12 cellular contexts compared by ENCODE assay signal in genomic region chr11:44978279-44978960, GRCh38. TPM values are rescaled to one million over a fixed set of nuclear protein-coding genes. Genes with fewer than 3 reads are reported as not detected.
DNase-seq lines count a peak whose midpoint lies in the region; ATAC-seq and TF ChIP-seq lines count a peak whose summit lies in the region.
"Had no signal": no experiment of that assay in that cellular context is flagged by ENCODE, and none has a peak within 500 bp of the region (broad histone marks: within the 10 kb centered on the region; RNA-seq: fewer than 3 reads in every experiment).

No MANE protein-coding gene starts in this region.

- no peak for ATAC-seq in CD4-positive, CD25-positive, alpha-beta regulatory T cell (ENCODE audit: low read depth in 2 of 2)
- peak; percentile 8; the same call in 1 of the 2 replicates for ATAC-seq in IMR-90 (ENCODE audit: low read depth)
- no peak for ATAC-seq in GM19455 (IDR thresholded peaks at IDR 0.05; ENCODE audit: unreplicated experiment)
- ATAC-seq in HG02588 (IDR thresholded peaks at IDR 0.05; ENCODE audit: unreplicated experiment), result no peak

- H2BK120ac ChIP-seq in IMR-90 (ENCODE audit: low read depth, low read length), result peak overlapping the region; percentile 46; the same call in 1 of the 2 replicates
- H2BK120ac ChIP-seq in neuronal stem cell (ENCODE audit: low read depth, low read length), result no peak overlapping the region

- CTCF ChIA-PET in IMR-90 (lab: Yijun Ruan, JAX), result interaction anchor here (0.7 to 1.2 kb wide), 2 partner anchors 12 to 42 kb away, joined by 3 read pairs; no protein-coding TSS in a partner anchor

- no peaks in the 10 kb centered on the region for H3K27me3 ChIP-seq in CD4-positive, CD25-positive, alpha-beta regulatory T cell (ENCODE audit: control insufficient read depth, insufficient read depth, low read length)
- peaks cover 12% of the 10 kb centered on the region; the same call in 1 of the 2 replicates for H3K27me3 ChIP-seq in IMR-90 (ENCODE audit: control insufficient read depth, insufficient read depth, low read length)
- H3K27me3 ChIP-seq in duodenal mucosa (ENCODE audit: control insufficient read depth in 1 of 2, insufficient read depth in 2 of 2, low read length in 2 of 2), result no peaks in the 10 kb centered on the region
- H3K27me3 ChIP-seq in neuronal stem cell (ENCODE audit: control insufficient read depth in 3 of 3, insufficient read depth in 3 of 3, low read depth in 1 of 3, low read length in 3 of 3), result peaks cover 0 to 17% (median 0%) of the 10 kb centered on the region in 3 experiments

- no TSS peak for BruUV-seq in IMR-90 (replicated peaks; lab: Mats Ljungman, UMichigan)

- H3K4me1 ChIP-seq in CD4-positive, CD25-positive, alpha-beta regulatory T cell (ENCODE audit: control insufficient read depth, insufficient read depth, low read length, poor library complexity, severe bottlenecking), result peaks cover 45% of the 10 kb centered on the region
- peaks cover 5% of the 10 kb centered on the region for H3K4me1 ChIP-seq in IMR-90 (ENCODE audit: control insufficient read depth, insufficient read depth, low read length)
- H3K4me1 ChIP-seq in duodenal mucosa (ENCODE audit: control insufficient read depth in 1 of 2, insufficient read depth in 2 of 2, low read length in 2 of 2), result peaks cover 53 to 54% of the 10 kb centered on the region in 2 donors
- H3K4me1 ChIP-seq in neuronal stem cell (ENCODE audit: control insufficient read depth in 2 of 2, insufficient read depth in 1 of 2, low read depth in 1 of 2, low read length in 2 of 2), result peaks cover 15 to 40% of the 10 kb centered on the region in 2 donors

- H3K9ac ChIP-seq in IMR-90 (ENCODE audit: low read depth, low read length) (no peak overlapping the region), duodenal mucosa (ENCODE audit: low read depth in 1 of 2, low read length in 2 of 2) (peak overlapping the region; percentile 13 to 30), neuronal stem cell (ENCODE audit: low read depth, low read length, poor library complexity) (no peak overlapping the region)
- H3K9ac ChIP-seq: GM23248 had no signal

- H2BK20ac ChIP-seq in IMR-90 (ENCODE audit: low read depth, low read length), result no peak overlapping the region

- no peaks in the 10 kb centered on the region for H3K9me3 ChIP-seq in CD4-positive, CD25-positive, alpha-beta regulatory T cell (ENCODE audit: control insufficient read depth in 2 of 2, low read length in 2 of 2)
- H3K9me3 ChIP-seq in IMR-90 (ENCODE audit: control insufficient read depth, insufficient read depth, low read length) (peaks cover 3% of the 10 kb centered on the region; the same call in 1 of the 2 replicates), duodenal mucosa (ENCODE audit: control insufficient read depth in 1 of 2, low read length in 2 of 2) (no peaks in the 10 kb centered on the region), neuronal stem cell (replicated peaks in 1 of 2; ENCODE audit: control insufficient read depth in 2 of 2, insufficient read depth in 1 of 2, low read depth in 1 of 2, low read length in 2 of 2) (peaks cover 0 to 2% of the 10 kb centered on the region in 2 donors)

- H2BK15ac ChIP-seq in IMR-90 (ENCODE audit: low read depth, low read length), result no peak overlapping the region
- no peak overlapping the region for H2BK15ac ChIP-seq in neuronal stem cell (ENCODE audit: low read length)

- H4K91ac ChIP-seq in IMR-90 (ENCODE audit: insufficient read depth, low read depth, low read length), result peak overlapping the region; percentile 1; the same call in 1 of the 2 replicates
- no peak overlapping the region for H4K91ac ChIP-seq in neuronal stem cell (ENCODE audit: low read depth, low read length, poor library complexity)

- no peak overlapping the region for H3K4me3 ChIP-seq in CD4-positive, CD25-positive, alpha-beta regulatory T cell (ENCODE audit: low read depth, low read length)
- H3K4me3 ChIP-seq in IMR-90 (ENCODE audit: insufficient read depth, low read depth, low read length) (no peak overlapping the region), duodenal mucosa (ENCODE audit: low read depth in 1 of 2, low read length in 2 of 2) (no peak overlapping the region), neuronal stem cell (ENCODE audit: low read length in 2 of 2) (no peak overlapping the region)
- H3K4me3 ChIP-seq: GM23248 had no signal

- TF ChIP-seq CTCF in IMR-90 (conservative IDR thresholded peaks at IDR 0.05; ENCODE audit: low read depth, low read length), result no peak

- intact Hi-C loops in IMR-90 (cut with micrococcal nuclease), result no loop called here

- H3K14ac ChIP-seq in IMR-90 (replicated peaks; ENCODE audit: low read depth, low read length) (no peak overlapping the region), neuronal stem cell (ENCODE audit: low read length) (peak overlapping the region; percentile 11)

- no peak overlapping the region for H3K56ac ChIP-seq in IMR-90 (ENCODE audit: extremely low read depth, insufficient read depth, low read length)

- no peak for TF ChIP-seq POLR2A in IMR-90 (IDR thresholded peaks at IDR 0.05; ENCODE audit: low read depth, low read length)

- no peak for DNase-seq in CD4-positive, CD25-positive, alpha-beta regulatory T cell
- DNase-seq in IMR-90, result no peak
- no peak for DNase-seq in neuronal stem cell (ENCODE audit: low spot score)
- DNase-seq in GM03348 (ENCODE audit: low spot score), result no peak
- no peak for DNase-seq in NCI-H1105 treated with DMSO at 0.1 percent for 48 hours (lab: John Stamatoyannopoulos, UW)
- DNase-seq: cortex of kidney; GM23248; stimulated activated CD4-positive, alpha-beta T cell treated with anti-CD3 and anti-CD28 coated beads, Interleukin-2, amount 100 ng/mL, for 48 hours; stimulated activated naive B cell treated with anti-CD40 and anti-IgM and Interleukin-4, amounts not matched to agents 10 μg/mL and 1 μg/mL and 100 μg/mL, for 72 hours had no signal

- H3K4me2 ChIP-seq in IMR-90 (ENCODE audit: low read depth, low read length) (no peak overlapping the region), neuronal stem cell (ENCODE audit: insufficient read depth, low read length, poor library complexity, severe bottlenecking) (no peak overlapping the region)

- H3K79me1 ChIP-seq in IMR-90 (ENCODE audit: low read depth in 1 of 2, low read length in 2 of 2) (no peaks in the 10 kb centered on the region), neuronal stem cell (ENCODE audit: low read depth, low read length) (no peaks in the 10 kb centered on the region)

- H2AFZ ChIP-seq in IMR-90 (replicated peaks; ENCODE audit: low read length, poor library complexity), result peak overlapping the region; percentile 23
- H2AFZ ChIP-seq in neuronal stem cell (ENCODE audit: low read length), result no peak overlapping the region
- H2AFZ ChIP-seq: GM23248 had no signal

- dilution Hi-C loops in IMR-90 (cut with HindIII; ENCODE audit: low sequenced_read_pairs, unreplicated experiment), result no loop called here

- POLR2A ChIA-PET in IMR-90 (lab: Charles Lee; ENCODE audit: unreplicated experiment), result no interaction called here

- no peaks in the 10 kb centered on the region for H3K36me3 Mint-ChIP-seq in CD4-positive, CD25-positive, alpha-beta regulatory T cell
- H3K36me3 Mint-ChIP-seq: stimulated activated naive B cell treated with anti-CD40 and anti-IgM and Interleukin-4, amounts not matched to agents 10 μg/mL and 1 μg/mL and 100 μg/mL, for 72 hours had no signal

- in situ Hi-C loops in IMR-90 (cut with MboI; ENCODE audit: low sequenced_read_pairs), result no loop called here

- no peak overlapping the region for H3K4me3 Mint-ChIP-seq in CD4-positive, CD25-positive, alpha-beta regulatory T cell
- H3K4me3 Mint-ChIP-seq: stimulated activated naive B cell treated with anti-CD40 and anti-IgM and Interleukin-4, amounts not matched to agents 10 μg/mL and 1 μg/mL and 100 μg/mL, for 72 hours had no signal

- no peak overlapping the region for H2BK12ac ChIP-seq in neuronal stem cell (ENCODE audit: low read length)

- H3K27me3 Mint-ChIP-seq in CD4-positive, CD25-positive, alpha-beta regulatory T cell, result no peaks in the 10 kb centered on the region

- H3K4ac ChIP-seq in IMR-90 (ENCODE audit: low read depth, low read length), result peak overlapping the region; percentile 31; the same call in 1 of the 2 replicates
- no peak overlapping the region for H3K4ac ChIP-seq in neuronal stem cell (ENCODE audit: low read length)

- peak overlapping the region; percentile 44 for H3K27ac ChIP-seq in CD4-positive, CD25-positive, alpha-beta regulatory T cell (ENCODE audit: insufficient read depth, low read length, poor library complexity, severe bottlenecking)
- H3K27ac ChIP-seq in IMR-90 (ENCODE audit: insufficient read depth, low read length) (no peak overlapping the region), duodenal mucosa (ENCODE audit: low read depth, low read length) (peak overlapping the region; percentile 66), neuronal stem cell (replicated peaks; ENCODE audit: low read length) (peak overlapping the region; percentile 36)
- H3K27ac ChIP-seq: GM23248 had no signal

- H3K4me1 Mint-ChIP-seq in CD4-positive, CD25-positive, alpha-beta regulatory T cell, result peaks cover 6 to 21% (median 15%) of the 10 kb centered on the region in 4 donors

- no peak overlapping the region for H3K27ac Mint-ChIP-seq in CD4-positive, CD25-positive, alpha-beta regulatory T cell
- H3K27ac Mint-ChIP-seq: stimulated activated naive B cell treated with anti-CD40 and anti-IgM and Interleukin-4, amounts not matched to agents 10 μg/mL and 1 μg/mL and 100 μg/mL, for 72 hours had no signal

- H3K9me1 ChIP-seq in IMR-90 (ENCODE audit: insufficient read depth, low read length), result no peaks in the 10 kb centered on the region; the same call in 1 of the 2 replicates

- H2BK5ac ChIP-seq in IMR-90 (ENCODE audit: low read depth, low read length, poor library complexity, severe bottlenecking) (peak overlapping the region; percentile 80), neuronal stem cell (ENCODE audit: low read length) (no peak overlapping the region)

- peak overlapping the region; percentile 74; the same call in 1 of the 2 replicates for H4K5ac ChIP-seq in IMR-90 (ENCODE audit: low read depth, low read length)

- H4K20me1 ChIP-seq in IMR-90 (ENCODE audit: insufficient read depth, low read length), result no peaks in the 10 kb centered on the region

- peak overlapping the region; percentile 1 to 71; a peak in 2 of 4 replicates for H4K8ac ChIP-seq in IMR-90 (ENCODE audit: low read depth in 2 of 2, low read length in 2 of 2)
- H4K8ac ChIP-seq in neuronal stem cell (ENCODE audit: low read depth, low read length), result no peak overlapping the region

- no peaks in the 10 kb centered on the region for H3K36me3 ChIP-seq in CD4-positive, CD25-positive, alpha-beta regulatory T cell (ENCODE audit: control insufficient read depth, insufficient read depth, low read length)
- H3K36me3 ChIP-seq in IMR-90 (ENCODE audit: control insufficient read depth, insufficient read depth, low read length), result no peaks in the 10 kb centered on the region
- H3K36me3 ChIP-seq in duodenal mucosa (ENCODE audit: control insufficient read depth in 1 of 2, insufficient read depth in 2 of 2, low read length in 2 of 2), result no peaks in the 10 kb centered on the region
- H3K36me3 ChIP-seq in neuronal stem cell (replicated peaks in 1 of 2; ENCODE audit: control insufficient read depth in 2 of 2, insufficient read depth in 2 of 2, low read length in 2 of 2), result no peaks in the 10 kb centered on the region

- H3K9me3 Mint-ChIP-seq in CD4-positive, CD25-positive, alpha-beta regulatory T cell, result no peaks in the 10 kb centered on the region
- H3K9me3 Mint-ChIP-seq: stimulated activated naive B cell treated with anti-CD40 and anti-IgM and Interleukin-4, amounts not matched to agents 10 μg/mL and 1 μg/mL and 100 μg/mL, for 72 hours had no signal

- H2AK5ac ChIP-seq in IMR-90 (ENCODE audit: low read depth, low read length) (peak overlapping the region; percentile 15; the same call in 1 of the 2 replicates), neuronal stem cell (ENCODE audit: low read depth, low read length) (no peak overlapping the region)

- H3K18ac ChIP-seq in IMR-90 (ENCODE audit: low read depth, low read length) (peak overlapping the region; percentile 53), neuronal stem cell (ENCODE audit: low read length) (no peak overlapping the region)

- no peak overlapping the region for H2AK9ac ChIP-seq in IMR-90 (replicated peaks; ENCODE audit: low read depth, low read length, poor library complexity)

- H3K23ac ChIP-seq in IMR-90 (ENCODE audit: low read depth, low read length) (no peak overlapping the region), neuronal stem cell (ENCODE audit: low read depth, low read length, poor library complexity) (no peak overlapping the region)

- 50% methylated on average over 3 of the region's 3 CpGs; no CpG with 5 or more reads in 1 of the 2 experiments for WGBS in IMR-90 (ENCODE audit: extremely low coverage in 2 of 2, insufficient read length in 1 of 2), 2 experiments
- 100% methylated on average over 1 of the region's 3 CpGs for WGBS in neuronal stem cell (ENCODE audit: extremely low coverage in 2 of 2, insufficient read length in 2 of 2, insufficient replicate concordance in 1 of 2), 2 donors

- no peak for TF ChIP-seq RAD21 in IMR-90 (IDR thresholded peaks at IDR 0.05; ENCODE audit: low read length)

RNA-seq across cellular contexts. Expression of gene TP53I11, which starts 27.7 kb away (rescaled TPM):
- 17.4 TPM for total RNA-seq in CD4-positive, CD25-positive, alpha-beta regulatory T cell
- polyA plus RNA-seq in CD4-positive, CD25-positive, alpha-beta regulatory T cell, result 1 to 10 TPM; 2.0 to 8.5 (median 2.4) TPM
- total RNA-seq in IMR-90 (2012; rRNA removed), result 3.9 TPM in 2 replicates
- polyA plus RNA-seq in IMR-90 (2012; rRNA removed), result 18.4 and 22.0 TPM in 2 replicates
- polyA plus RNA-seq in IMR-90 (2012; cell fraction: cytosol; rRNA removed), result 11.2 and 20.9 TPM in 2 replicates
- polyA plus RNA-seq in IMR-90 (2012; cell fraction: nucleus; rRNA removed; ENCODE audit: low replicate concordance), result 20.9 and 25.0 TPM in 2 replicates
- 235 TPM for polyA plus RNA-seq in neuronal stem cell (2013, experiment 1 of 2)
- 227 TPM for polyA plus RNA-seq in neuronal stem cell (2013, experiment 2 of 2)

Comparison
In these comparisons a context has a peak if more than half of its experiments do, and no peak if none do; other contexts are left out.
1. H3K9ac ChIP-seq: peak in duodenal mucosa (2 of 2); none in IMR-90 (single experiment) and neuronal stem cell (single experiment).